33 cellular contexts compared by ENCODE assay signal in the genomic region with DNA sequence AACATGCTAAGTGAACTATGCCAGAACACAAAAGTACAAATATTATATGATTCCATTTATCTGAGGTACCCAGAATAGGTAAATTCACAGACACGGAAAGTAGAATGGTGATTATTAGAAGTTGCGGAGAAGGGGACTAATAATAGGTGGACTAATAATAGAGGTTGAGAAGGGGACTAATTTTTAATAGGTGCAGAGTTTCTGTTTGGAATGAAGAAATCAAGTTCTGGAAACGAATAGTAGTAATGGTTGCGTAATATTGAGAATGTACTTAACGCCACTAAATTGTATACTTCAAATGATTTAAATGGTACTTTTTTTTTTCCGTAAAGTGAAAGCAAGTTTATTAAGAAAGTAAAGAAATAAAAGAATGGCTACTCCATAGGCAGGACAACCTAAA. TPM values are rescaled to one million over a fixed set of nuclear protein-coding genes. Genes with fewer than 3 reads are reported as not detected.
DNase-seq lines count a peak whose midpoint lies in the region; ATAC-seq, FAIRE-seq and TF ChIP-seq lines count a peak whose summit lies in the region.
"Had no signal": no experiment of that assay in that cellular context is flagged by ENCODE, and none has a peak within 500 bp of the region (broad histone marks: within the 10 kb centered on the region; RNA-seq: fewer than 3 reads in every experiment).

No MANE protein-coding gene starts in this region.

- peaks cover 74 to 85% of the 10 kb centered on the region in 2 donors for H3K4me1 Mint-ChIP-seq in natural killer cell treated with Interleukin-12 subunit alpha and Interleukin-12 subunit beta and Interleukin-15 and Interleukin-18, amount 100 ng/mL, for 72 hours (ENCODE audit: low read depth in 2 of 2)
- peaks cover 74 to 83% of the 10 kb centered on the region in 2 donors for H3K4me1 Mint-ChIP-seq in natural killer cell

- H3K9ac ChIP-seq in K562 (ENCODE audit: insufficient read depth in 1 of 2, low read depth in 2 of 2, low read length in 2 of 2) (no peak overlapping the region), mesenchymal stem cell (ENCODE audit: low read length) (no peak overlapping the region)

- H3K4me1 ChIP-seq in K562 (replicated peaks in 1 of 2; ENCODE audit: control insufficient read depth in 2 of 2, insufficient read depth in 2 of 2, low read length in 2 of 2) (peaks cover 13 to 54% of the 10 kb centered on the region in 2 experiments), mesenchymal stem cell (ENCODE audit: control insufficient read depth, insufficient read depth, low read depth, low read length) (peaks cover 33% of the 10 kb centered on the region), right cardiac atrium (ENCODE audit: control insufficient read depth, insufficient read depth, low read length) (peaks cover 22% of the 10 kb centered on the region)

- no peak overlapping the region for H3K23ac ChIP-seq in mesenchymal stem cell (ENCODE audit: low read length in 2 of 2)

- no peaks in the 10 kb centered on the region for H3K36me3 Mint-ChIP-seq in natural killer cell treated with Interleukin-12 subunit alpha and Interleukin-12 subunit beta and Interleukin-15 and Interleukin-18, amount 100 ng/mL, for 72 hours
- H3K36me3 Mint-ChIP-seq in natural killer cell = no peaks in the 10 kb centered on the region

- H2AFZ ChIP-seq in K562 (ENCODE audit: low read depth, low read length) (no peak overlapping the region), mesenchymal stem cell (ENCODE audit: low read depth, low read length) (no peak overlapping the region)

- no peak overlapping the region for H4K8ac ChIP-seq in mesenchymal stem cell (ENCODE audit: low read length)

- 69% methylated on average over 6 of the region's 6 CpGs for WGBS in K562 (ENCODE audit: insufficient coverage, low coverage, missing lambda C conversion rate)
- WGBS in mesenchymal stem cell = 92% methylated on average over 4 of the region's 6 CpGs
- WGBS in right cardiac atrium = 63% methylated on average over 6 of the region's 6 CpGs

- H3K4me3 ChIP-seq in K562 (no peak overlapping the region), mesenchymal stem cell (ENCODE audit: insufficient read depth in 1 of 2, low read depth in 1 of 2, low read length in 2 of 2) (no peak overlapping the region), right cardiac atrium (ENCODE audit: low read length) (no peak overlapping the region)
- H3K4me3 ChIP-seq: ascending aorta, cardiac muscle cell, heart left ventricle, SJSA1, thoracic aorta, uterus had no signal

- DNase-seq in natural killer cell treated with Interleukin-12 subunit alpha and Interleukin-12 subunit beta and Interleukin-15 and Interleukin-18, amount 100 ng/mL, for 72 hours (ENCODE audit: low spot score) = no peak
- DNase-seq in natural killer cell = no peak
- no peak for DNase-seq in K562 (ENCODE audit: extremely low read depth in 1 of 4, low spot score in 3 of 4)
- DNase-seq in mesenchymal stem cell = peak; percentile 37
- no peak for DNase-seq in stimulated activated CD4-positive, alpha-beta T cell treated with anti-CD3 and anti-CD28 coated beads, Interleukin-4, amount 100 ng/mL, for 4 hours
- no peak for DNase-seq in right cardiac atrium
- no peak for DNase-seq in NAMALWA (ENCODE audit: low spot score)
- DNase-seq: activated CD4-positive, alpha-beta memory T cell treated with anti-CD3 and anti-CD28 coated beads, Interleukin-2, amount 10 ng/mL, durations not matched to agents 7 days and 5 days; activated effector memory CD4-positive, alpha-beta T cell treated with anti-CD3 and anti-CD28 coated beads, Interleukin-2, amount 50 U/mL, for 16 hours; activated naive CD8-positive, alpha-beta T cell treated with anti-CD3 and anti-CD28 coated beads for 36 hours; COR-L47; cortex of kidney; foreskin fibroblast; H9; heart left ventricle; MM.1S; NCI-H1694; NCI-H510A treated with DMSO at 0.1 percent for 48 hours; stimulated activated CD4-positive, alpha-beta T cell treated with anti-CD3 and anti-CD28 coated beads, Interleukin-15, amount 100 ng/mL, for 24 hours; stimulated activated naive CD4-positive, alpha-beta T cell treated with Interleukin-2 at 50 U/mL for 16 hours; T-helper 1 cell; uterus had no signal

- peaks cover 95% of the 10 kb centered on the region for H3K79me2 ChIP-seq in K562 (ENCODE audit: control insufficient read depth, insufficient read depth, low read length)

- no peak for TF ChIP-seq RAD21 in K562 (CRISPR knock-in tag; conservative IDR thresholded peaks at IDR 0.05 in 1 of 2, IDR thresholded peaks at IDR 0.05 in 1 of 2)

- H3K14ac ChIP-seq in mesenchymal stem cell (ENCODE audit: low read length in 2 of 2) = no peak overlapping the region

- no peak overlapping the region for H3K18ac ChIP-seq in mesenchymal stem cell (ENCODE audit: low read depth in 1 of 2, low read length in 2 of 2)

- peak overlapping the region; percentile 95 to 97 for H3K27ac Mint-ChIP-seq in natural killer cell treated with Interleukin-12 subunit alpha and Interleukin-12 subunit beta and Interleukin-15 and Interleukin-18, amount 100 ng/mL, for 72 hours
- peak overlapping the region in 1 of 2 donors; percentile 99 for H3K27ac Mint-ChIP-seq in natural killer cell
- H3K27ac Mint-ChIP-seq: activated naive CD8-positive, alpha-beta T cell treated with anti-CD3 and anti-CD28 coated beads for 36 hours; B cell had no signal

- intact Hi-C loops in natural killer cell (cut with micrococcal nuclease) (no loop called here), K562 (cut with micrococcal nuclease) (no loop called here), right cardiac atrium (cut with DNase I) (no loop called here)

- TF ChIP-seq EP300 in K562 (IDR thresholded peaks at IDR 0.05; ENCODE audit: low read length) = no peak

- no peak overlapping the region for H2AK5ac ChIP-seq in mesenchymal stem cell (ENCODE audit: low read length, severe bottlenecking)

- H3K9me3 Mint-ChIP-seq in natural killer cell treated with Interleukin-12 subunit alpha and Interleukin-12 subunit beta and Interleukin-15 and Interleukin-18, amount 100 ng/mL, for 72 hours = no peaks in the 10 kb centered on the region
- no peaks in the 10 kb centered on the region for H3K9me3 Mint-ChIP-seq in natural killer cell
- H3K9me3 Mint-ChIP-seq: activated CD4-positive, alpha-beta memory T cell treated with anti-CD3 and anti-CD28 coated beads, Interleukin-2, amount 10 ng/mL, durations not matched to agents 7 days and 5 days; activated naive CD8-positive, alpha-beta T cell treated with anti-CD3 and anti-CD28 coated beads for 36 hours; H9 had no signal

- BruUV-seq in K562 (replicated peaks; lab: Mats Ljungman, UMichigan) = no TSS peak

- H3K4ac ChIP-seq in mesenchymal stem cell (ENCODE audit: low read depth in 1 of 2, low read length in 2 of 2) = no peak overlapping the region

- H2BK15ac ChIP-seq in mesenchymal stem cell (ENCODE audit: low read depth, poor library complexity, severe bottlenecking) = no peak overlapping the region

- no peak overlapping the region for H2BK120ac ChIP-seq in mesenchymal stem cell (ENCODE audit: low read depth, low read length)

- H3K27ac ChIP-seq in K562 (ENCODE audit: extremely low read depth, low read depth, low read length) (no peak overlapping the region), mesenchymal stem cell (ENCODE audit: low read length, poor library complexity, severe bottlenecking) (no peak overlapping the region), right cardiac atrium (ENCODE audit: low read length) (no peak overlapping the region)
- H3K27ac ChIP-seq: ascending aorta, cardiac muscle cell, SJSA1, thoracic aorta had no signal

- H3K9me1 ChIP-seq in K562 (ENCODE audit: control insufficient read depth, insufficient read depth, low read length) = no peaks in the 10 kb centered on the region

- H3K4me2 ChIP-seq in K562 (ENCODE audit: insufficient read depth, low read length) (no peak overlapping the region), mesenchymal stem cell (ENCODE audit: low read length, poor library complexity, severe bottlenecking) (no peak overlapping the region)

- H4K91ac ChIP-seq in mesenchymal stem cell (ENCODE audit: low read length) = no peak overlapping the region

- no peak for ATAC-seq in natural killer cell treated with Interleukin-12 subunit alpha and Interleukin-12 subunit beta and Interleukin-15 and Interleukin-18, amount 100 ng/mL, for 72 hours
- ATAC-seq in natural killer cell = no peak
- ATAC-seq in K562 = no peak
- no peak for ATAC-seq in HG03565 (IDR thresholded peaks at IDR 0.05; ENCODE audit: unreplicated experiment)
- ATAC-seq in right cardiac atrium = no peak
- ATAC-seq: heart left ventricle had no signal

- no peak overlapping the region for H2BK12ac ChIP-seq in mesenchymal stem cell (ENCODE audit: low read length in 2 of 2)

- FAIRE-seq in K562 (lab: Jason Lieb, UNC) = no peak
- FAIRE-seq: A204.1, G401.6, GM19239, RCC 7860, TTC549 had no signal

- peak overlapping the region; percentile 82 for H3K4me3 Mint-ChIP-seq in natural killer cell treated with Interleukin-12 subunit alpha and Interleukin-12 subunit beta and Interleukin-15 and Interleukin-18, amount 100 ng/mL, for 72 hours
- H3K4me3 Mint-ChIP-seq in natural killer cell = no peak overlapping the region
- H3K4me3 Mint-ChIP-seq: activated CD4-positive, alpha-beta memory T cell treated with anti-CD3 and anti-CD28 coated beads, Interleukin-2, amount 10 ng/mL, durations not matched to agents 7 days and 5 days; activated naive CD8-positive, alpha-beta T cell treated with anti-CD3 and anti-CD28 coated beads for 36 hours; B cell; H9 had no signal

- CTCF ChIA-PET in K562 (lab: Yijun Ruan, JAX; ENCODE audit: low intra/inter-chr PET ratio) = no interaction called here

- H3K79me1 ChIP-seq in mesenchymal stem cell (replicated peaks; ENCODE audit: low read length, poor library complexity, severe bottlenecking) = no peaks in the 10 kb centered on the region

- H2BK5ac ChIP-seq in mesenchymal stem cell (ENCODE audit: low read depth, low read length, poor library complexity, severe bottlenecking) = no peak overlapping the region

- H3K27me3 ChIP-seq in K562 (ENCODE audit: control insufficient read depth in 2 of 2, insufficient read depth in 2 of 2, low read length in 2 of 2) = no peaks in the 10 kb centered on the region
- H3K27me3 ChIP-seq in mesenchymal stem cell (ENCODE audit: control insufficient read depth in 1 of 2, insufficient read depth in 1 of 2, low read length in 2 of 2) = no peaks in the 10 kb centered on the region
- no peaks in the 10 kb centered on the region for H3K27me3 ChIP-seq in right cardiac atrium (ENCODE audit: control insufficient read depth, insufficient read depth)
- H3K27me3 ChIP-seq: ascending aorta, cardiac muscle cell, heart left ventricle, SJSA1, uterus had no signal

- no peak for TF ChIP-seq CTCF in natural killer cell (IDR thresholded peaks at IDR 0.05)
- no peak for TF ChIP-seq CTCF in K562 (IDR thresholded peaks at IDR 0.05 in 2 of 3, conservative IDR thresholded peaks at IDR 0.05 in 1 of 3; ENCODE audit: insufficient read depth in 2 of 3, low read depth in 1 of 3, low read length in 3 of 3)

- H3K27me3 Mint-ChIP-seq in natural killer cell treated with Interleukin-12 subunit alpha and Interleukin-12 subunit beta and Interleukin-15 and Interleukin-18, amount 100 ng/mL, for 72 hours = no peaks in the 10 kb centered on the region
- no peaks in the 10 kb centered on the region for H3K27me3 Mint-ChIP-seq in natural killer cell (ENCODE audit: low read depth in 2 of 2)
- H3K27me3 Mint-ChIP-seq: activated CD4-positive, alpha-beta memory T cell treated with anti-CD3 and anti-CD28 coated beads, Interleukin-2, amount 10 ng/mL, durations not matched to agents 7 days and 5 days; activated naive CD8-positive, alpha-beta T cell treated with anti-CD3 and anti-CD28 coated beads for 36 hours; B cell had no signal

- in situ Hi-C loops in K562 (cut with MboI) = no loop called here

- peaks cover 3% of the 10 kb centered on the region; the same call in 1 of the 2 replicates for H4K20me1 ChIP-seq in K562 (replicated peaks; ENCODE audit: control insufficient read depth, insufficient read depth, low read length)

- no peaks in the 10 kb centered on the region for H3K9me3 ChIP-seq in K562 (replicated peaks; ENCODE audit: control insufficient read depth, insufficient read depth, low read depth, low read length)
- H3K9me3 ChIP-seq in mesenchymal stem cell (ENCODE audit: control insufficient read depth, low read length) = no peaks in the 10 kb centered on the region
- no peaks in the 10 kb centered on the region for H3K9me3 ChIP-seq in right cardiac atrium (ENCODE audit: control insufficient read depth, low read length)
- H3K9me3 ChIP-seq: ascending aorta, heart left ventricle, SJSA1, thoracic aorta, uterus had no signal

- H3K36me3 ChIP-seq in K562 (ENCODE audit: control insufficient read depth, insufficient read depth, low read length) (peaks cover 8% of the 10 kb centered on the region), mesenchymal stem cell (ENCODE audit: control insufficient read depth in 1 of 2, insufficient read depth in 2 of 2, low read depth in 1 of 2, low read length in 2 of 2) (peaks cover 6 to 12% of the 10 kb centered on the region in 2 experiments)
- H3K36me3 ChIP-seq: ascending aorta, cardiac muscle cell, heart left ventricle, SJSA1, thoracic aorta, uterus had no signal

- TF ChIP-seq POLR2A in K562 (conservative IDR thresholded peaks at IDR 0.05) = no peak

- POLR2A ChIA-PET in K562 (lab: Yijun Ruan, JAX) = interaction anchor here (1.1 to 3.1 kb wide), 3 partner anchors 10 to 13 kb away, joined by 4 to 13 read pairs (median 13); no protein-coding TSS in a partner anchor

RNA-seq across cellular contexts. Expression of a gene that starts 33.2 kb away (rescaled TPM):
- 10 to 100 TPM; 62.1 to 74.9 TPM for total RNA-seq in natural killer cell treated with Interleukin-12 subunit alpha and Interleukin-12 subunit beta and Interleukin-15 and Interleukin-18, amount 100 ng/mL, for 72 hours
- total RNA-seq in natural killer cell (10 to 100 TPM; 15.5 to 29.1 (median 28.6) TPM), K562 (2014; rRNA removed) (8.5 and 9.6 TPM in 2 replicates), K562 (2014; rRNA removed; fragmentation: Illumina TruSeq; extraction: Trizol) (23.4 and 24.2 TPM in 2 replicates), K562 (2015; rRNA removed; fragmentation: Illumina TruSeq; extraction: Trizol) (24.1 and 25.4 TPM in 2 replicates), K562 (2021) (23.7 and 25.7 TPM in 2 replicates), right cardiac atrium (10 to 100 TPM; 22.6 to 33.6 (median 23.7) TPM)
- 25.2 and 26.6 TPM in 2 replicates for total RNA-seq in K562 (2011; cell fraction: chromatin; rRNA removed; ENCODE audit: low replicate concordance)
- 24.6 and 27.5 TPM in 2 replicates for total RNA-seq in K562 (2011; cell fraction: nucleolus; rRNA removed)
- 39.2 and 61.3 TPM in 2 replicates for total RNA-seq in K562 (2011; cell fraction: nucleoplasm; rRNA removed)
- polyA plus RNA-seq in K562 (2011; rRNA removed) (22.2 and 32.4 TPM in 2 replicates), K562 (2014; fragmentation: Illumina TruSeq; extraction: Trizol) (30.9 and 32.6 TPM in 2 replicates), K562 (2014; fragmentation: Nextera tagmentation; extraction: Ambion mirVana) (10 to 100 TPM; 12.2 to 17.5 TPM), K562 (2014; rRNA removed) (16.4 and 20.0 TPM in 2 replicates), right cardiac atrium (13.8 TPM)
- polyA plus RNA-seq in K562 (2011; cell fraction: cytosol; rRNA removed) = 23.3 and 23.6 TPM in 2 replicates
- polyA plus RNA-seq in K562 (2011; cell fraction: nucleus; rRNA removed) = 12.0 and 14.7 TPM in 2 replicates
- polyA plus RNA-seq in K562 (2012) = 10.9 and 18.2 TPM in 2 replicates
- polyA minus RNA-seq in K562 (2011; rRNA and poly(A)+ RNA removed) = 31.7 and 44.1 TPM in 2 replicates
- 17.4 and 24.1 TPM in 2 replicates for polyA minus RNA-seq in K562 (2011; cell fraction: cytosol; rRNA and poly(A)+ RNA removed)
- polyA minus RNA-seq in K562 (2011; cell fraction: nucleus; rRNA and poly(A)+ RNA removed) = 5.0 and 6.2 TPM in 2 replicates
- 31.5 TPM for polyA plus RNA-seq in mesenchymal stem cell (2013, experiment 1 of 2)
- polyA plus RNA-seq in mesenchymal stem cell (2013, experiment 2 of 2) = 32.4 TPM
